ENCODE assay signal across 2 cellular contexts in the genomic region with DNA sequence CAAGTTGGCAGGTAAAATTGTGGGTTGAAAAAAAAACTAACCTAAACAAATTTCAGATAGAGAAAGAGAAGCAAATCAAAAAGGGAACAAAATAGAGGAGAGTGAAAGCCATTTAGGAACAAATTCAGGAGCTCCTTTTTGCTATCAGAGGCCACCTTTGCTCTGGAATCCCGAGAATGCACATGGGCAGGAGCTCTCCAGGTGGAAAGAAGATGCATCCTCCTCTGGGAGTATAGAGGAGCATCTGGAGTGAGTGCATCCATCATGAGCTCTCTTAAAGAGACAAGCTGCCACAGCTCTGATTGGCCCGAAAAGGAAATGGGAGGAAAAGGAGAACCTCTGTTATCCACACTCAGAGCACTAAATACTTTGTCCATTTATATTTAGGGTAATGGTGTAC.
TF ChIP-seq lines count a peak whose summit lies in the region.

No MANE protein-coding gene starts in this region.

TF ChIP-seq in GM23338, 12 proteins besides CTCF, POLR2A, EP300 and RAD21:
- TF ChIP-seq ZNF331 (CRISPR knock-in tag; IDR thresholded peaks at IDR 0.05; ENCODE audit: low read depth), result no peak
- TF ChIP-seq, protein P1, sequence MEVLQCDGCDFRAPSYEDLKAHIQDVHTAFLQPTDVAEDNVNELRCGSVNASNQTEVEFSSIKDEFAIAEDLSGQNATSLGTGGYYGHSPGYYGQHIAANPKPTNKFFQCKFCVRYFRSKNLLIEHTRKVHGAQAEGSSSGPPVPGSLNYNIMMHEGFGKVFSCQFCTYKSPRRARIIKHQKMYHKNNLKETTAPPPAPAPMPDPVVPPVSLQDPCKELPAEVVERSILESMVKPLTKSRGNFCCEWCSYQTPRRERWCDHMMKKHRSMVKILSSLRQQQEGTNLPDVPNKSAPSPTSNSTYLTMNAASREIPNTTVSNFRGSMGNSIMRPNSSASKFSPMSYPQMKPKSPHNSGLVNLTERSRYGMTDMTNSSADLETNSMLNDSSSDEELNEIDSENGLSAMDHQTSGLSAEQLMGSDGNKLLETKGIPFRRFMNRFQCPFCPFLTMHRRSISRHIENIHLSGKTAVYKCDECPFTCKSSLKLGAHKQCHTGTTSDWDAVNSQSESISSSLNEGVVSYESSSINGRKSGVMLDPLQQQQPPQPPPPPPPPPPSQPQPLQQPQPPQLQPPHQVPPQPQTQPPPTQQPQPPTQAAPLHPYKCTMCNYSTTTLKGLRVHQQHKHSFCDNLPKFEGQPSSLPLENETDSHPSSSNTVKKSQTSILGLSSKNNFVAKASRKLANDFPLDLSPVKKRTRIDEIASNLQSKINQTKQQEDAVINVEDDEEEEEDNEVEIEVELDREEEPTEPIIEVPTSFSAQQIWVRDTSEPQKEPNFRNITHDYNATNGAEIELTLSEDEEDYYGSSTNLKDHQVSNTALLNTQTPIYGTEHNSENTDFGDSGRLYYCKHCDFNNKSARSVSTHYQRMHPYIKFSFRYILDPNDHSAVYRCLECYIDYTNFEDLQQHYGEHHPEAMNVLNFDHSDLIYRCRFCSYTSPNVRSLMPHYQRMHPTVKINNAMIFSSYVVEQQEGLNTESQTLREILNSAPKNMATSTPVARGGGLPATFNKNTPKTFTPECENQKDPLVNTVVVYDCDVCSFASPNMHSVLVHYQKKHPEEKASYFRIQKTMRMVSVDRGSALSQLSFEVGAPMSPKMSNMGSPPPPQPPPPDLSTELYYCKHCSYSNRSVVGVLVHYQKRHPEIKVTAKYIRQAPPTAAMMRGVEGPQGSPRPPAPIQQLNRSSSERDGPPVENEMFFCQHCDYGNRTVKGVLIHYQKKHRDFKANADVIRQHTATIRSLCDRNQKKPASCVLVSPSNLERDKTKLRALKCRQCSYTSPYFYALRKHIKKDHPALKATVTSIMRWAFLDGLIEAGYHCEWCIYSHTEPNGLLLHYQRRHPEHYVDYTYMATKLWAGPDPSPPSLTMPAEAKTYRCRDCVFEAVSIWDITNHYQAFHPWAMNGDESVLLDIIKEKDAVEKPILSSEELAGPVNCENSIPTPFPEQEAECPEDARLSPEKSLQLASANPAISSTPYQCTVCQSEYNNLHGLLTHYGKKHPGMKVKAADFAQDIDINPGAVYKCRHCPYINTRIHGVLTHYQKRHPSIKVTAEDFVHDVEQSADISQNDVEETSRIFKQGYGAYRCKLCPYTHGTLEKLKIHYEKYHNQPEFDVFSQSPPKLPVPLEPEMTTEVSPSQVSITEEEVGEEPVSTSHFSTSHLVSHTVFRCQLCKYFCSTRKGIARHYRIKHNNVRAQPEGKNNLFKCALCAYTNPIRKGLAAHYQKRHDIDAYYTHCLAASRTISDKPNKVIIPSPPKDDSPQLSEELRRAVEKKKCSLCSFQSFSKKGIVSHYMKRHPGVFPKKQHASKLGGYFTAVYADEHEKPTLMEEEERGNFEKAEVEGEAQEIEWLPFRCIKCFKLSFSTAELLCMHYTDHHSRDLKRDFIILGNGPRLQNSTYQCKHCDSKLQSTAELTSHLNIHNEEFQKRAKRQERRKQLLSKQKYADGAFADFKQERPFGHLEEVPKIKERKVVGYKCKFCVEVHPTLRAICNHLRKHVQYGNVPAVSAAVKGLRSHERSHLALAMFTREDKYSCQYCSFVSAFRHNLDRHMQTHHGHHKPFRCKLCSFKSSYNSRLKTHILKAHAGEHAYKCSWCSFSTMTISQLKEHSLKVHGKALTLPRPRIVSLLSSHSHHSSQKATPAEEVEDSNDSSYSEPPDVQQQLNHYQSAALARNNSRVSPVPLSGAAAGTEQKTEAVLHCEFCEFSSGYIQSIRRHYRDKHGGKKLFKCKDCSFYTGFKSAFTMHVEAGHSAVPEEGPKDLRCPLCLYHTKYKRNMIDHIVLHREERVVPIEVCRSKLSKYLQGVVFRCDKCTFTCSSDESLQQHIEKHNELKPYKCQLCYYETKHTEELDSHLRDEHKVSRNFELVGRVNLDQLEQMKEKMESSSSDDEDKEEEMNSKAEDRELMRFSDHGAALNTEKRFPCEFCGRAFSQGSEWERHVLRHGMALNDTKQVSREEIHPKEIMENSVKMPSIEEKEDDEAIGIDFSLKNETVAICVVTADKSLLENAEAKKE (CRISPR knock-in tag; IDR thresholded peaks at IDR 0.05), result peak; percentile 95
- TF ChIP-seq, protein P2, sequence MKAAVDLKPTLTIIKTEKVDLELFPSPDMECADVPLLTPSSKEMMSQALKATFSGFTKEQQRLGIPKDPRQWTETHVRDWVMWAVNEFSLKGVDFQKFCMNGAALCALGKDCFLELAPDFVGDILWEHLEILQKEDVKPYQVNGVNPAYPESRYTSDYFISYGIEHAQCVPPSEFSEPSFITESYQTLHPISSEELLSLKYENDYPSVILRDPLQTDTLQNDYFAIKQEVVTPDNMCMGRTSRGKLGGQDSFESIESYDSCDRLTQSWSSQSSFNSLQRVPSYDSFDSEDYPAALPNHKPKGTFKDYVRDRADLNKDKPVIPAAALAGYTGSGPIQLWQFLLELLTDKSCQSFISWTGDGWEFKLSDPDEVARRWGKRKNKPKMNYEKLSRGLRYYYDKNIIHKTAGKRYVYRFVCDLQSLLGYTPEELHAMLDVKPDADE (IDR thresholded peaks at IDR 0.05), result no peak
- TF ChIP-seq, protein P3, sequence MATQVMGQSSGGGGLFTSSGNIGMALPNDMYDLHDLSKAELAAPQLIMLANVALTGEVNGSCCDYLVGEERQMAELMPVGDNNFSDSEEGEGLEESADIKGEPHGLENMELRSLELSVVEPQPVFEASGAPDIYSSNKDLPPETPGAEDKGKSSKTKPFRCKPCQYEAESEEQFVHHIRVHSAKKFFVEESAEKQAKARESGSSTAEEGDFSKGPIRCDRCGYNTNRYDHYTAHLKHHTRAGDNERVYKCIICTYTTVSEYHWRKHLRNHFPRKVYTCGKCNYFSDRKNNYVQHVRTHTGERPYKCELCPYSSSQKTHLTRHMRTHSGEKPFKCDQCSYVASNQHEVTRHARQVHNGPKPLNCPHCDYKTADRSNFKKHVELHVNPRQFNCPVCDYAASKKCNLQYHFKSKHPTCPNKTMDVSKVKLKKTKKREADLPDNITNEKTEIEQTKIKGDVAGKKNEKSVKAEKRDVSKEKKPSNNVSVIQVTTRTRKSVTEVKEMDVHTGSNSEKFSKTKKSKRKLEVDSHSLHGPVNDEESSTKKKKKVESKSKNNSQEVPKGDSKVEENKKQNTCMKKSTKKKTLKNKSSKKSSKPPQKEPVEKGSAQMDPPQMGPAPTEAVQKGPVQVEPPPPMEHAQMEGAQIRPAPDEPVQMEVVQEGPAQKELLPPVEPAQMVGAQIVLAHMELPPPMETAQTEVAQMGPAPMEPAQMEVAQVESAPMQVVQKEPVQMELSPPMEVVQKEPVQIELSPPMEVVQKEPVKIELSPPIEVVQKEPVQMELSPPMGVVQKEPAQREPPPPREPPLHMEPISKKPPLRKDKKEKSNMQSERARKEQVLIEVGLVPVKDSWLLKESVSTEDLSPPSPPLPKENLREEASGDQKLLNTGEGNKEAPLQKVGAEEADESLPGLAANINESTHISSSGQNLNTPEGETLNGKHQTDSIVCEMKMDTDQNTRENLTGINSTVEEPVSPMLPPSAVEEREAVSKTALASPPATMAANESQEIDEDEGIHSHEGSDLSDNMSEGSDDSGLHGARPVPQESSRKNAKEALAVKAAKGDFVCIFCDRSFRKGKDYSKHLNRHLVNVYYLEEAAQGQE (IDR thresholded peaks at IDR 0.05; ENCODE audit: unreplicated experiment), result no peak

TF ChIP-seq in H1, 55 proteins besides CTCF, POLR2A, EP300 and RAD21:
- TF ChIP-seq TEAD4 (IDR thresholded peaks at IDR 0.05; ENCODE audit: low read depth, low read length) (peak; percentile 70; the same call in 1 of the 2 replicates), ASH2L (IDR thresholded peaks at IDR 0.05; ENCODE audit: low read length) (no peak)
